Comparison of ENCODE assay signal across 9 cellular contexts in genomic region chr1:17581389-17582123, GRCh38. TPM values are rescaled to one million over a fixed set of nuclear protein-coding genes. Genes with fewer than 3 reads are reported as not detected.
DNase-seq lines count a peak whose midpoint lies in the region; TF ChIP-seq lines count a peak whose summit lies in the region.
"Had no signal": no experiment of that assay in that cellular context is flagged by ENCODE, and none has a peak within 500 bp of the region (broad histone marks: within the 10 kb centered on the region; RNA-seq: fewer than 3 reads in every experiment).

No MANE protein-coding gene starts in this region.

- peak; percentile 31 for DNase-seq in GM12865 (ENCODE audit: low read depth)
- DNase-seq in activated CD4-positive, alpha-beta memory T cell treated with anti-CD3 and anti-CD28 coated beads for 36 hours, result peak; percentile 10
- DNase-seq in mesothelial cell of epicardium (ENCODE audit: low spot score in 2 of 2, unreplicated experiment in 2 of 2), result no peak
- DNase-seq in Ammon's horn (ENCODE audit: low spot score), result no peak
- no peak for DNase-seq in HT-29 (ENCODE audit: low spot score)
- no peak for DNase-seq in ACHN
- DNase-seq: activated CD4-positive, alpha-beta T cell treated with anti-CD3 and anti-CD28 coated beads for 48 hours; NCI-H774 had no signal

- H3K9ac ChIP-seq in HUES48 (ENCODE audit: low read depth, low read length), result no peak overlapping the region

- in situ Hi-C loops in ACHN (cut with HindIII; ENCODE audit: low pct_ligation_motif_present, low pct_unique_long_range_greater_than_20kb, low sequenced_read_pairs), result no loop called here

- POLR2A ChIA-PET in activated CD4-positive, alpha-beta memory T cell treated with anti-CD3 and anti-CD28 coated beads for 36 hours (lab: Charles Lee), result no interaction called here

- no peak overlapping the region for H3K4me3 Mint-ChIP-seq in activated CD4-positive, alpha-beta memory T cell treated with anti-CD3 and anti-CD28 coated beads for 36 hours
- H3K4me3 Mint-ChIP-seq in mesothelial cell of epicardium, result no peak overlapping the region

- H3K36me3 ChIP-seq in HUES48 (ENCODE audit: control insufficient read depth, insufficient read depth, low read length), result peaks cover 29% of the 10 kb centered on the region; the same call in 1 of the 2 replicates

- H3K27me3 ChIP-seq in HUES48 (ENCODE audit: control insufficient read depth, insufficient read depth, low read length), result no peaks in the 10 kb centered on the region

- no peaks in the 10 kb centered on the region for H3K9me3 ChIP-seq in HUES48 (ENCODE audit: control insufficient read depth, insufficient read depth, low read length)

- H3K36me3 Mint-ChIP-seq in activated CD4-positive, alpha-beta memory T cell treated with anti-CD3 and anti-CD28 coated beads for 36 hours, result no peaks in the 10 kb centered on the region
- peaks cover 10% of the 10 kb centered on the region for H3K36me3 Mint-ChIP-seq in mesothelial cell of epicardium

- peaks cover 21% of the 10 kb centered on the region for H3K4me1 ChIP-seq in HUES48 (ENCODE audit: control insufficient read depth, insufficient read depth, low read length)

- H3K4me1 Mint-ChIP-seq in activated CD4-positive, alpha-beta memory T cell treated with anti-CD3 and anti-CD28 coated beads for 36 hours (ENCODE audit: low read depth), result no peaks in the 10 kb centered on the region
- peaks cover 31% of the 10 kb centered on the region for H3K4me1 Mint-ChIP-seq in mesothelial cell of epicardium

- intact Hi-C loops in activated CD4-positive, alpha-beta memory T cell treated with anti-CD3 and anti-CD28 coated beads for 36 hours (cut with micrococcal nuclease), result no loop called here

- H3K4me3 ChIP-seq in GM12865 (ENCODE audit: low read depth, low read length) (no peak overlapping the region), HUES48 (ENCODE audit: low read depth, low read length) (no peak overlapping the region)

- H3K27me3 Mint-ChIP-seq in activated CD4-positive, alpha-beta memory T cell treated with anti-CD3 and anti-CD28 coated beads for 36 hours, result no peaks in the 10 kb centered on the region
- no peaks in the 10 kb centered on the region for H3K27me3 Mint-ChIP-seq in mesothelial cell of epicardium (ENCODE audit: low read depth)

- CTCF ChIA-PET in activated CD4-positive, alpha-beta memory T cell treated with anti-CD3 and anti-CD28 coated beads for 36 hours (lab: Charles Lee), result no interaction called here

- no peak for TF ChIP-seq CTCF in GM12865 (IDR thresholded peaks at IDR 0.05; ENCODE audit: insufficient read depth, low read depth, low read length, missing control alignments)
- no peak for TF ChIP-seq CTCF in mesothelial cell of epicardium (IDR thresholded peaks at IDR 0.05; ENCODE audit: unreplicated experiment)

- H3K9me3 Mint-ChIP-seq in activated CD4-positive, alpha-beta memory T cell treated with anti-CD3 and anti-CD28 coated beads for 36 hours, result no peaks in the 10 kb centered on the region
- no peaks in the 10 kb centered on the region for H3K9me3 Mint-ChIP-seq in mesothelial cell of epicardium

- peak overlapping the region; percentile 4 for H3K27ac ChIP-seq in HUES48 (ENCODE audit: low read depth, low read length)

- no peak overlapping the region for H3K27ac Mint-ChIP-seq in activated CD4-positive, alpha-beta memory T cell treated with anti-CD3 and anti-CD28 coated beads for 36 hours
- peak overlapping the region; percentile 84 for H3K27ac Mint-ChIP-seq in mesothelial cell of epicardium

RNA-seq across cellular contexts. Expression of gene ARHGEF10L, which starts 42.1 kb away (rescaled TPM):
- total RNA-seq in activated CD4-positive, alpha-beta memory T cell treated with anti-CD3 and anti-CD28 coated beads for 36 hours, result not detected
- total RNA-seq in mesothelial cell of epicardium, result 31.3 to 33.1 TPM (median 32.6 TPM) in 3 replicates
- 54.2 and 56.1 TPM in 2 replicates for total RNA-seq in HT-29 (2014; rRNA removed; shearing (Covaris generic))

Comparison
In these comparisons a context has a peak if more than half of its experiments do, and no peak if none do; other contexts are left out.
1. DNase-seq: peak in GM12865 (single experiment) and activated CD4-positive, alpha-beta memory T cell treated with anti-CD3 and anti-CD28 coated beads for 36 hours (single experiment); none in mesothelial cell of epicardium (0 of 2), Ammon's horn (single experiment), HT-29 (single experiment) and ACHN (single experiment).
2. RNA of gene ARHGEF10L, which starts 42.1 kb away (total RNA-seq): 54.2 to 56.1 TPM in HT-29 and 31.3 to 33.1 TPM in mesothelial cell of epicardium; not detected in activated CD4-positive, alpha-beta memory T cell treated with anti-CD3 and anti-CD28 coated beads for 36 hours; every median in the first group is over 10 times any median in the second.